Comparison of ENCODE assay signal across 1 cellular context in the genomic region with DNA sequence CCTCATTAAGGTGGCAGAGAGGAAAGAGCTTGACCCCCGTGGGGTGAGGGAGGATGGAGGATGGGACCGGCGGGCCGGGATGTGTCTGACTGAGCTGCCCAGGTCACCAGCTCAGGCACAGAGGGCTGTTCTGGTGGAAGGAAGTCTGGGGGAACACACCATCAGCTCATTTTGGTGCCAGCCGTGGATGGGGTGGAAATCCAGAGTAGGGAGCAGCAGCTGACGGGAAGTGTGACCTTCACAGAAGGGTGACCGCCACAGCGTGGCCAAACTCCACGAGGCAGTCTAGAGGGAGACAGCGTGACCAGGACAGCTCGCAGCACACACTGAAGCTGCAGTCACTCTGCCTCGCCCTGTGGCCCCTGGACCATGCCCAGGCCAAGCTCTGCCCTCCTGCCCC.
TF ChIP-seq lines count a peak whose summit lies in the region.

No MANE protein-coding gene starts in this region.

TF ChIP-seq in SK-N-SH, 30 proteins besides CTCF, POLR2A, EP300 and RAD21 (continued from another document):
- TF ChIP-seq, protein P1, sequence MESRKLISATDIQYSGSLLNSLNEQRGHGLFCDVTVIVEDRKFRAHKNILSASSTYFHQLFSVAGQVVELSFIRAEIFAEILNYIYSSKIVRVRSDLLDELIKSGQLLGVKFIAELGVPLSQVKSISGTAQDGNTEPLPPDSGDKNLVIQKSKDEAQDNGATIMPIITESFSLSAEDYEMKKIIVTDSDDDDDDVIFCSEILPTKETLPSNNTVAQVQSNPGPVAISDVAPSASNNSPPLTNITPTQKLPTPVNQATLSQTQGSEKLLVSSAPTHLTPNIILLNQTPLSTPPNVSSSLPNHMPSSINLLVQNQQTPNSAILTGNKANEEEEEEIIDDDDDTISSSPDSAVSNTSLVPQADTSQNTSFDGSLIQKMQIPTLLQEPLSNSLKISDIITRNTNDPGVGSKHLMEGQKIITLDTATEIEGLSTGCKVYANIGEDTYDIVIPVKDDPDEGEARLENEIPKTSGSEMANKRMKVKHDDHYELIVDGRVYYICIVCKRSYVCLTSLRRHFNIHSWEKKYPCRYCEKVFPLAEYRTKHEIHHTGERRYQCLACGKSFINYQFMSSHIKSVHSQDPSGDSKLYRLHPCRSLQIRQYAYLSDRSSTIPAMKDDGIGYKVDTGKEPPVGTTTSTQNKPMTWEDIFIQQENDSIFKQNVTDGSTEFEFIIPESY (IDR thresholded peaks at IDR 0.05; ENCODE audit: borderline replicate concordance, low read depth) = no peak
- no peak for TF ChIP-seq GATA2 (CRISPR knock-in tag; IDR thresholded peaks at IDR 0.05)
TF ChIP-seq in SK-N-SH: peak in this region for 0.
